1 cellular context compared by ENCODE assay signal in the genomic region with DNA sequence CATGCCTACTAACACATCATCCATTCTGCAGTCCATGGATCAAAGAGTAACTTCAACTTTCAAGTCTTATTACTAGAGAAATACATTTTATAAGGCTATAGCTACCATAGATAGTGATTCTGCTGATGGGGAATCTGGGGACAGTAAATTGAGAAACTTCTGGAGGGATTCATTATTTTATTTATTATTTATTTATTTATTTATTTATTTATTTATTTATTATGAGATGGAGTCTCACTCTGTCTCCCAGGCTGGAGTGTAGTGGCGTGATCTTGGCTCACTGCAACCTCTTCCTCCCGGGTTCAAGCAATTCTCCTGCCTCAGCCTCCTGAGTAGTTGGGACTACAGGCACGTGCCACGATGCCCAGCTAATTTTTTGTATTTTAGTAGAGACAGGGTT. TPM values are rescaled to one million over a fixed set of nuclear protein-coding genes. Genes with fewer than 3 reads are reported as not detected.
"Had no signal": no experiment of that assay in that cellular context is flagged by ENCODE, and none has a peak within 500 bp of the region (broad histone marks: within the 10 kb centered on the region; RNA-seq: fewer than 3 reads in every experiment).

No MANE protein-coding gene starts in this region.

RNA-seq across cellular contexts. Expression of a gene that starts 11.0 kb away (rescaled TPM):
- total RNA-seq: RPMI7951 had no signal

RNA-seq across cellular contexts. Expression of a gene that starts 34.3 kb away (rescaled TPM):
- total RNA-seq: RPMI7951 had no signal
